In the genomic region with DNA sequence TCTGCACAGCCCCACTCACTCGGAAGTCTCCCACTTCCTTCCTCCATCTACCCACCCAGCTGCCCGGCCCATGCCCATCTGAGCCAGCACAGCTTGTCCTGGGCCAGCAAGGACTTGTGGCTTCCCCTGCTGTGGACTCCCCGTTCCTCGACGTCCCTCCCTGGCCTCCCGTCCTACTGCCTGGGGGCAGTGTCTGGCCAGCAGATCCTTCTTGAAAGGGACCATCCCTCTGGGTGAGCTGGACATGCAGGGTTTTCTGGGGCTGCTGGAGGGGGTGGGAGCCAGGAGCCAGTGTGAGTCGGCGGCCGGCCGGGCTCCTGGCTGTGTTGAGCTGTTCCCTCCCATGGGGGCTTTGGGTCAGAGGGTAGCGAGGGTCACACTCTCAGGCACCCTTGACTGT, we compare ENCODE assay signal across 33 cellular contexts.
"Had no signal": no experiment of that assay in that cellular context is flagged by ENCODE, and none has a peak within 500 bp of the region (broad histone marks: within the 10 kb centered on the region; RNA-seq: fewer than 3 reads in every experiment).

No MANE protein-coding gene starts in this region.

- H3K27me3 Mint-ChIP-seq: activated CD4-positive, alpha-beta T cell treated with anti-CD3 and anti-CD28 coated beads for 36 hours; activated naive CD8-positive, alpha-beta T cell; activated naive CD8-positive, alpha-beta T cell treated with anti-CD3 and anti-CD28 coated beads, Interleukin-2, amount 50 U/mL, for 24 hours; activated T-cell treated with anti-CD3 and anti-CD28 coated beads, Interleukin-2, amount 50 U/mL, for 24 hours; brain had no signal

- H3K27ac ChIP-seq: RWPE1 had no signal

- H3K36me3 Mint-ChIP-seq: activated naive CD8-positive, alpha-beta T cell; WTC11 had no signal

- H3K4me3 Mint-ChIP-seq: activated CD4-positive, alpha-beta T cell treated with anti-CD3 and anti-CD28 coated beads for 36 hours; activated CD4-positive, alpha-beta T cell treated with anti-CD3 and anti-CD28 coated beads, Interleukin-2, amount 10 ng/mL, durations not matched to agents 7 days and 5 days; activated CD8-positive, alpha-beta T cell treated with anti-CD3 and anti-CD28 coated beads, Interleukin-2, amount 10 ng/mL, durations not matched to agents 7 days and 5 days; activated naive CD8-positive, alpha-beta T cell; activated naive CD8-positive, alpha-beta T cell treated with anti-CD3 and anti-CD28 coated beads, Interleukin-2, amount 50 U/mL, for 24 hours; activated T-cell treated with anti-CD3 and anti-CD28 coated beads, Interleukin-2, amount 50 U/mL, for 24 hours; brain; T-helper 1 cell treated with Interleukin-12 subunit alpha and Interleukin-12 subunit beta and Interleukin-4 antibody, amounts not matched to agents 30 μg/mL and 1 μg/mL, for 36 hours; T-helper 2 cell treated with Interferon-gamma antibody and Interleukin-4, amounts not matched to agents 5 μg/mL and 100 μg/mL, for 36 hours; WTC11 had no signal

- H3K27ac Mint-ChIP-seq: activated CD4-positive, alpha-beta T cell treated with anti-CD3 and anti-CD28 coated beads for 36 hours; activated CD4-positive, alpha-beta T cell treated with anti-CD3 and anti-CD28 coated beads, Interleukin-2, amount 10 ng/mL, durations not matched to agents 7 days and 5 days; activated CD8-positive, alpha-beta T cell treated with anti-CD3 and anti-CD28 coated beads, Interleukin-2, amount 10 ng/mL, durations not matched to agents 7 days and 5 days; activated naive CD8-positive, alpha-beta T cell; activated naive CD8-positive, alpha-beta T cell treated with anti-CD3 and anti-CD28 coated beads, Interleukin-2, amount 50 U/mL, for 24 hours; activated T-cell treated with anti-CD3 and anti-CD28 coated beads, Interleukin-2, amount 50 U/mL, for 24 hours; activated T-helper 2 cell treated with anti-CD3 and anti-CD28 coated beads, Interferon-gamma antibody, Interleukin-2, Interleukin-4, amounts not matched to agents 10 μg/mL and 5 μg/mL and 100 μg/mL, durations not matched to agents 14 hours and 24 hours and 36 hours; brain; T-helper 1 cell treated with Interleukin-12 subunit alpha and Interleukin-12 subunit beta and Interleukin-4 antibody, amounts not matched to agents 30 μg/mL and 1 μg/mL, for 36 hours; T-helper 2 cell treated with Interferon-gamma antibody and Interleukin-4, amounts not matched to agents 5 μg/mL and 100 μg/mL, for 36 hours; WTC11 had no signal

- DNase-seq: activated CD4-positive, alpha-beta T cell treated with anti-CD3 and anti-CD28 coated beads for 36 hours; activated CD4-positive, alpha-beta T cell treated with anti-CD3 and anti-CD28 coated beads, Interleukin-2, amount 10 ng/mL, durations not matched to agents 7 days and 5 days; activated CD4-positive, alpha-beta T cell treated with anti-CD3 and anti-CD28 coated beads, Interleukin-2, amount 50 U/mL, for 48 hours; activated CD8-positive, alpha-beta T cell treated with anti-CD3 and anti-CD28 coated beads, Interleukin-2, amount 10 ng/mL, durations not matched to agents 7 days and 5 days; activated gamma-delta T cell; activated naive CD4-positive, alpha-beta T cell treated with Interleukin-2 at 50 U/mL for 16 hours; activated naive CD8-positive, alpha-beta T cell treated with anti-CD3 and anti-CD28 coated beads, Interleukin-2, amount 50 U/mL, for 24 hours; activated T-cell treated with anti-CD3 and anti-CD28 coated beads, Interleukin-2, amount 50 U/mL, for 24 hours; anterior cingulate cortex; caudate nucleus; cerebellar nuclear complex; MM.1S; MV-4-11; NCI-H1092; NCI-H1417; NCI-H146; NCI-H187; NCI-H2029 treated with DMSO at 0.1 percent for 48 hours; NCI-H2107; NCI-H2171; NCI-H510A; NCI-H526; NCI-H748 treated with DMSO at 0.1 percent for 48 hours; NK-92 treated with Interleukin-12 subunit alpha and Interleukin-12 subunit beta, amount 100 ng/mL, for 24 hours; PC-3 had no signal

- ATAC-seq: activated CD4-positive, alpha-beta T cell treated with anti-CD3 and anti-CD28 coated beads for 36 hours; activated CD4-positive, CD25-positive, alpha-beta regulatory T cell treated with anti-CD3 and anti-CD28 coated beads, Interleukin-2, amount 50 U/mL, for 24 hours; activated CD8-positive, alpha-beta T cell treated with anti-CD3 and anti-CD28 coated beads, Interleukin-2, amount 10 ng/mL, durations not matched to agents 7 days and 5 days; activated naive CD8-positive, alpha-beta T cell treated with anti-CD3 and anti-CD28 coated beads, Interleukin-2, amount 50 U/mL, for 24 hours; PC-3; WTC11 had no signal

- H3K4me1 Mint-ChIP-seq: activated CD4-positive, alpha-beta T cell treated with anti-CD3 and anti-CD28 coated beads, Interleukin-2, amount 10 ng/mL, durations not matched to agents 7 days and 5 days had no signal

- H3K9me3 Mint-ChIP-seq: activated CD4-positive, alpha-beta T cell treated with anti-CD3 and anti-CD28 coated beads, Interleukin-2, amount 10 ng/mL, durations not matched to agents 7 days and 5 days; activated naive CD8-positive, alpha-beta T cell treated with anti-CD3 and anti-CD28 coated beads, Interleukin-2, amount 50 U/mL, for 24 hours; activated T-cell treated with anti-CD3 and anti-CD28 coated beads, Interleukin-2, amount 50 U/mL, for 24 hours; activated T-helper 2 cell treated with anti-CD3 and anti-CD28 coated beads, Interferon-gamma antibody, Interleukin-2, Interleukin-4, amounts not matched to agents 10 μg/mL and 5 μg/mL and 100 μg/mL, durations not matched to agents 14 hours and 24 hours and 36 hours; T-helper 1 cell treated with Interleukin-12 subunit alpha and Interleukin-12 subunit beta and Interleukin-4 antibody, amounts not matched to agents 30 μg/mL and 1 μg/mL, for 36 hours; T-helper 2 cell treated with Interferon-gamma antibody and Interleukin-4, amounts not matched to agents 5 μg/mL and 100 μg/mL, for 36 hours; WTC11 had no signal
